ENCODE assay signal across 8 cellular contexts in the genomic region with DNA sequence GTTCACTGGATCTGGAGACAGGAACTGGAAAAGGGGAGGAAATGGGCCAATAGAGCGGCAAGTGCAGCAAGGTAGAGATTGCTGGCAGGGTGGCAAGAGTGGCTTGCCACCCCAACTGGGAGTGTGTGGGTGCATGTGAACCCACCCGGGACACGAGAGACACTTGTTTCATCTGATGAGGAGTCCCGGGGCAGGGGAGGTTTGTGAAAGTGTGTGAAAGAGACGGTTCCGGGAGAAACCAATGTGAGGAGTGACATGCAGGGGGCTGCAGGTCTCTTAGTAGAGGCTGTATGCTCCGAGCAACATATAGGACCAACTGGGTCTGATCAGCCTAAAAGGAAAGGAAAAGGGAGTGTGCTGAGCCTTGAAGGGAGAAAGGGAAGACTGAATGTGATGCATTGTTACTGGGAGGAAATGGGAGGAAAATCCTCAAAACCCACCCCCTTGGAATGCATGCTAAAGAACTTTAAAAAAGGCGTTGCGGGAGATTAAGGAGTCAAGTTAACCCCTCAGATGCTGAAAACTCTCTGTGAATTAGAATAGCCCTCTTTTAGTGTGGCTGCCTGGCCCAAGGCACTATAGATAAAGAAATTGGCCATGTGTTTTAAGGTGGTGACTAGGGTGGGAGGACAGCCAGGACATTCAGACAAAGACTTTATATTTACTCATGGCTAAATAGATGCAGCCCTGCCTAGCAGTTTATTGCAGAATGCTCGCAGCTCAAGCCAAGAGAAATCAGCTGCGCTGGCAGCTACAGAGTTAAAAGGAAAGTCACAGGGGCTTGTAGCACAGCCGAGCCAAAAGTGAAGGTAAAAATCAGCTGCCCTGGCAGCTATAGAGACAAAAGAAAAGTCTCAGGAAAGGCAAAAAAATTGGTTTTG. TPM values are rescaled to one million over a fixed set of nuclear protein-coding genes. Genes with fewer than 3 reads are reported as not detected.
DNase-seq lines count a peak whose midpoint lies in the region; ATAC-seq and TF ChIP-seq lines count a peak whose summit lies in the region.

No MANE protein-coding gene starts in this region.

- CTCF ChIA-PET in OCI-LY7 (lab: Charles Lee; ENCODE audit: unreplicated experiment) = no interaction called here

- H3K9me3 ChIP-seq in OCI-LY7 (ENCODE audit: low read length) = peaks cover 18% of the 10 kb centered on the region; the same call in 1 of the 2 replicates
- H3K9me3 ChIP-seq in gastroesophageal sphincter = no peaks in the 10 kb centered on the region
- no peaks in the 10 kb centered on the region for H3K9me3 ChIP-seq in gastrocnemius medialis

- in situ Hi-C loops in gastrocnemius medialis (cut with MboI; ENCODE audit: low sequenced_read_pairs in 4 of 4) = loop anchor here in 1 of 4 donors (25.0 kb wide), 1 partner anchor 209 kb away; no protein-coding TSS in a partner anchor

- TF ChIP-seq POLR2A in gastroesophageal sphincter (IDR thresholded peaks at IDR 0.05) = no peak
- TF ChIP-seq POLR2A in gastrocnemius medialis (IDR thresholded peaks at IDR 0.05) = no peak

- WGBS in gastroesophageal sphincter (ENCODE audit: low coverage in 1 of 2), 2 donors = 19 to 23% methylated on average over 10 to 12 of the region's 12 CpGs

- POLR2A ChIA-PET in OCI-LY7 (lab: Charles Lee) = interaction anchor here (0.6 to 3.2 kb wide), 11 partner anchors 9 to 318 kb away, joined by 3 to 16 read pairs (median 3); partner anchors contain the start of gene SLC9C1

- H3K4me1 ChIP-seq in OCI-LY7 (ENCODE audit: insufficient read depth, low read length, poor library complexity, severe bottlenecking) (peaks cover 31% of the 10 kb centered on the region), gastroesophageal sphincter (peaks cover 0 to 27% (median 0%) of the 10 kb centered on the region in 3 donors), gastrocnemius medialis (peaks cover 0 to 7% of the 10 kb centered on the region in 2 donors)

- DNase-seq in GM20000 (ENCODE audit: low spot score) = peak; percentile 11
- DNase-seq in OCI-LY7 (ENCODE audit: low spot score) = peak; percentile 33
- no peak for DNase-seq in gastrocnemius medialis
- no peak for DNase-seq in NCI-H226
- DNase-seq in HT-29 (ENCODE audit: low spot score) = no peak

- H3K4me3 ChIP-seq in OCI-LY7 (ENCODE audit: low read depth, low read length, poor library complexity, severe bottlenecking) = peak overlapping the region; percentile 51
- H3K4me3 ChIP-seq in gastroesophageal sphincter = peak overlapping the region; percentile 42 to 55
- H3K4me3 ChIP-seq in gastrocnemius medialis = peak overlapping the region; percentile 41 to 54 (median 46)

- H3K27me3 ChIP-seq in gastroesophageal sphincter (no peaks in the 10 kb centered on the region), gastrocnemius medialis (no peaks in the 10 kb centered on the region)

- intact Hi-C loops in OCI-LY7 (cut with micrococcal nuclease; ENCODE audit: unreplicated experiment) (no loop called here), gastrocnemius medialis (cut with DNase I; ENCODE audit: low total_unique reads) (no loop called here)

- H2AFZ ChIP-seq in OCI-LY7 (ENCODE audit: low read length) = peak overlapping the region; percentile 97

- no TSS peak for BruUV-seq in OCI-LY7 (replicated peaks; lab: Mats Ljungman, UMichigan)

- TF ChIP-seq CTCF in GM20000 (IDR thresholded peaks at IDR 0.05; ENCODE audit: extremely low read depth, missing control alignments) (no peak), OCI-LY7 (conservative IDR thresholded peaks at IDR 0.05; ENCODE audit: low read length) (no peak), gastroesophageal sphincter (IDR thresholded peaks at IDR 0.05) (no peak), gastrocnemius medialis (IDR thresholded peaks at IDR 0.05 in 4 of 5, conservative IDR thresholded peaks at IDR 0.05 in 1 of 5) (no peak)

- no peaks in the 10 kb centered on the region for H3K9me2 ChIP-seq in OCI-LY7 (ENCODE audit: insufficient read depth, low read length)

- H4K20me1 ChIP-seq in OCI-LY7 (ENCODE audit: insufficient read depth, low read length) = no peaks in the 10 kb centered on the region

- no peaks in the 10 kb centered on the region for H3K79me2 ChIP-seq in OCI-LY7 (ENCODE audit: insufficient read depth, low read depth, low read length)

- H3K4me2 ChIP-seq in OCI-LY7 (ENCODE audit: low read length) = peak overlapping the region; percentile 73

- no peak for TF ChIP-seq EP300 in gastroesophageal sphincter (IDR thresholded peaks at IDR 0.05)

- ATAC-seq in gastroesophageal sphincter (no peak), gastrocnemius medialis (no peak), HG02588 (IDR thresholded peaks at IDR 0.05; ENCODE audit: unreplicated experiment) (no peak), GM18873 (IDR thresholded peaks at IDR 0.05; ENCODE audit: low FRiP score, unreplicated experiment) (no peak)

- H3K36me3 ChIP-seq in OCI-LY7 (ENCODE audit: insufficient read depth, low read length) = peaks cover 9% of the 10 kb centered on the region
- H3K36me3 ChIP-seq in gastroesophageal sphincter = no peaks in the 10 kb centered on the region
- no peaks in the 10 kb centered on the region for H3K36me3 ChIP-seq in gastrocnemius medialis

- H3K27ac ChIP-seq in OCI-LY7 (ENCODE audit: low read depth, low read length, poor library complexity, severe bottlenecking) (peak overlapping the region; percentile 2), gastroesophageal sphincter (peak overlapping the region in 2 of 4 donors; percentile 21 to 25), gastrocnemius medialis (no peak overlapping the region)

RNA-seq across cellular contexts. Expression of gene SLC9C1, which starts 9.1 kb away (rescaled TPM):
- total RNA-seq in OCI-LY7 (2014; rRNA removed; shearing (Covaris generic)) = not detected in 2 replicates
- total RNA-seq in OCI-LY7 (2022) = not detected in 2 replicates
- total RNA-seq in gastroesophageal sphincter = under 1 TPM in 1 of 4 donors, not detected in 3; 0.15 TPM
- not detected for total RNA-seq in gastrocnemius medialis
- total RNA-seq in HT-29 (2014; rRNA removed; shearing (Covaris generic)) = not detected in 2 replicates

RNA-seq across cellular contexts. Expression of gene CD200, which starts 29.8 kb away (rescaled TPM):
- not detected in 2 replicates for total RNA-seq in OCI-LY7 (2014; rRNA removed; shearing (Covaris generic))
- total RNA-seq in OCI-LY7 (2022) = 0.18 TPM in 1 of 2 replicates, not detected in the other
- total RNA-seq in gastroesophageal sphincter = 10 to 100 TPM in 1 of 4 donors, 1 to 10 TPM in 3; 2.5 to 15.6 (median 4.8) TPM
- total RNA-seq in gastrocnemius medialis = under 1 TPM; 0.27 to 0.76 (median 0.36) TPM
- total RNA-seq in HT-29 (2014; rRNA removed; shearing (Covaris generic)) = 0.39 and 0.71 TPM in 2 replicates

Comparison
In these comparisons a context has a peak if more than half of its experiments do, and no peak if none do; other contexts are left out.
1. DNase-seq: peak in GM20000 (single experiment) and OCI-LY7 (single experiment); none in gastrocnemius medialis (0 of 2), NCI-H226 (single experiment) and HT-29 (single experiment).
2. Peak in every context shown above with its lines, with median percentiles within 50 percentile points of each other: H3K4me3 ChIP-seq.